In genomic region chr17:78359936-78360370, GRCh38 we compare ENCODE assay signal across 8 cellular contexts. TPM values are rescaled to one million over a fixed set of nuclear protein-coding genes. Genes with fewer than 3 reads are reported as not detected.
DNase-seq lines count a peak whose midpoint lies in the region; TF ChIP-seq lines count a peak whose summit lies in the region.

A gene with protein sequence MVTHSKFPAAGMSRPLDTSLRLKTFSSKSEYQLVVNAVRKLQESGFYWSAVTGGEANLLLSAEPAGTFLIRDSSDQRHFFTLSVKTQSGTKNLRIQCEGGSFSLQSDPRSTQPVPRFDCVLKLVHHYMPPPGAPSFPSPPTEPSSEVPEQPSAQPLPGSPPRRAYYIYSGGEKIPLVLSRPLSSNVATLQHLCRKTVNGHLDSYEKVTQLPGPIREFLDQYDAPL (minus strand): TSS chr17:78360077. CDS start chr17:78359095, 982 bp downstream.

- peaks cover 42% of the 10 kb centered on the region for H3K27me3 ChIP-seq in HUES48 (ENCODE audit: control insufficient read depth, insufficient read depth, low read length)
- H3K27me3 ChIP-seq in endocrine pancreas (ENCODE audit: control insufficient read depth, insufficient read depth, low read length) = peaks cover 3% of the 10 kb centered on the region
- H3K27me3 ChIP-seq in mesendoderm (ENCODE audit: insufficient read depth, low read length, poor library complexity) = no peaks in the 10 kb centered on the region

- H3K27ac ChIP-seq in HUES48 (ENCODE audit: low read depth, low read length) = peak within 1 kb of the TSS; percentile 81
- peak within 1 kb of the TSS; percentile 99 for H3K27ac ChIP-seq in mesendoderm (ENCODE audit: low read depth, low read length)

- peak within 1 kb of the TSS; percentile 76 for H2BK5ac ChIP-seq in mesendoderm (ENCODE audit: low read length)

- H3K18ac ChIP-seq in mesendoderm (ENCODE audit: low read length) = peak within 1 kb of the TSS; percentile 98

- DNase-seq in AG08395 (ENCODE audit: low spot score) (peak; percentile 97), NOMO-1 treated with DMSO at 0.1 percent for 48 hours (lab: John Stamatoyannopoulos, UW; ENCODE audit: unreplicated experiment) (peak; percentile 95), mesendoderm (peak; percentile 99)
- DNase-seq in activated CD8-positive, alpha-beta memory T cell treated with anti-CD3 and anti-CD28 coated beads, Interleukin-2, amount 50 U/mL, for 1 hour (ENCODE audit: extremely low read depth) = peak; percentile 94
- DNase-seq in stimulated activated CD8-positive, alpha-beta memory T cell treated with anti-CD3 and anti-CD28 coated beads, Interleukin-12 subunit alpha, Interleukin-12 subunit beta, amount 100 ng/mL, for 24 hours (ENCODE audit: extremely low read depth) = peak; percentile 85

- peak within 1 kb of the TSS; percentile 90 for H3K4me2 ChIP-seq in mesendoderm (ENCODE audit: low read length)

- peak within 1 kb of the TSS; percentile 98 for H3K56ac ChIP-seq in mesendoderm (ENCODE audit: low read length)

- peak; percentile 97 for TF ChIP-seq POLR2A in GM19193 (IDR thresholded peaks at IDR 0.05; ENCODE audit: extremely low read depth, insufficient read depth, insufficient read length)

- no peak within 1 kb of the TSS for H4K8ac ChIP-seq in mesendoderm (ENCODE audit: low read depth, low read length)

- H2AK5ac ChIP-seq in mesendoderm (ENCODE audit: low read length) = no peak within 1 kb of the TSS

- no peaks in the 10 kb centered on the region for H3K9me3 ChIP-seq in HUES48 (ENCODE audit: control insufficient read depth, insufficient read depth, low read length)
- H3K9me3 ChIP-seq in endocrine pancreas (ENCODE audit: control insufficient read depth, low read length) = no peaks in the 10 kb centered on the region

- H3K79me1 ChIP-seq in mesendoderm (ENCODE audit: low read length) = peaks cover 9% of the 10 kb centered on the region

- WGBS in mesendoderm (ENCODE audit: extremely low coverage, insufficient coverage, low lambda C conversion rate) = no CpG with 5 or more reads among the region's 66 CpGs

- peak within 1 kb of the TSS; percentile 89 for H2BK15ac ChIP-seq in mesendoderm (replicated peaks; ENCODE audit: low read depth)

- H3K4me3 ChIP-seq in HUES48 (ENCODE audit: low read depth, low read length) (peak within 1 kb of the TSS; percentile 82), endocrine pancreas (ENCODE audit: control insufficient read depth, insufficient read depth, low read length) (no peak within 1 kb of the TSS), mesendoderm (ENCODE audit: low read length) (peak within 1 kb of the TSS; percentile 85)

- H3K4me1 ChIP-seq in HUES48 (ENCODE audit: control insufficient read depth, insufficient read depth, low read length) = peaks cover 62% of the 10 kb centered on the region
- no peaks in the 10 kb centered on the region for H3K4me1 ChIP-seq in endocrine pancreas (ENCODE audit: control insufficient read depth, insufficient read depth, low read length)
- peaks cover 23% of the 10 kb centered on the region for H3K4me1 ChIP-seq in mesendoderm (ENCODE audit: control insufficient read depth, low read depth, low read length)

- peaks cover 37% of the 10 kb centered on the region for H3K79me2 ChIP-seq in mesendoderm (ENCODE audit: control insufficient read depth, insufficient read depth, low read length)

- peak within 1 kb of the TSS; percentile 92 for H3K4ac ChIP-seq in mesendoderm (ENCODE audit: low read depth, low read length)

- H3K9ac ChIP-seq in HUES48 (ENCODE audit: low read depth, low read length) (peak within 1 kb of the TSS; percentile 70), endocrine pancreas (ENCODE audit: control insufficient read depth, insufficient read depth, low read length) (peak within 1 kb of the TSS; percentile 65), mesendoderm (ENCODE audit: low read length) (peak within 1 kb of the TSS; percentile 96)

- no peak within 1 kb of the TSS for H4K5ac ChIP-seq in mesendoderm (ENCODE audit: low read length)

- H3K23ac ChIP-seq in mesendoderm (ENCODE audit: low read length) = peak within 1 kb of the TSS; percentile 72

- H3K36me3 ChIP-seq in HUES48 (ENCODE audit: control insufficient read depth, insufficient read depth, low read length) (peaks cover 14% of the 10 kb centered on the region), endocrine pancreas (ENCODE audit: control insufficient read depth, insufficient read depth, low read length) (no peaks in the 10 kb centered on the region), mesendoderm (ENCODE audit: control insufficient read depth, insufficient read depth, low read length) (peaks cover 11% of the 10 kb centered on the region)

- peak within 1 kb of the TSS; percentile 85 for H2BK120ac ChIP-seq in mesendoderm (ENCODE audit: low read depth, low read length)

RNA-seq across cellular contexts. Expression of the gene that starts here (rescaled TPM):
- 11.2 TPM for polyA plus RNA-seq in mesendoderm (2013, experiment 1 of 2)
- 11.0 TPM for polyA plus RNA-seq in mesendoderm (2013, experiment 2 of 2)
